In the genomic region with DNA sequence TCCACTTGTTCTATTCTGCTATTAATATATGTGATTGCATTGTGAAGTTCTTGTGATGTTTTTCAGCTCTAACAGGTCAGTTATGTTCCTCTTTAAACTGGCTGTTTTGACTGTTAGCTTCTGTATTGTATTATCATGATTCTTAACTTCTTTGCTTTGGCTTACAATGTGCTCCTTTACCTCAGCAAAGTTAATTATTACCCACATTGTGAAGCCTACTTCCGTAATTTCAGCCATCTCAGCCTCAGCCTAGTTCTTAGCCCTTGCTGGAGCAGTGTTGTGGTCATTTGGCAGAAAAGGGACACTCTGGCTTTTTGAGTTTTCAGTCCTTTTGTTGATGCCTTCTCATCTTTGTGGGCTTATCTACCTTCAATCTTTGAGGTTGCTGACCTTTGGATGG, we compare ENCODE assay signal across 17 cellular contexts.
DNase-seq lines count a peak whose midpoint lies in the region; ATAC-seq and TF ChIP-seq lines count a peak whose summit lies in the region.
"Had no signal": no experiment of that assay in that cellular context is flagged by ENCODE, and none has a peak within 500 bp of the region (broad histone marks: within the 10 kb centered on the region; RNA-seq: fewer than 3 reads in every experiment).

No MANE protein-coding gene starts in this region.

- no peak overlapping the region for H3K27ac ChIP-seq in CD4-positive, alpha-beta T cell (ENCODE audit: low read depth, low read length)
- H3K27ac ChIP-seq in caudate nucleus (ENCODE audit: low read depth, low read length): no peak overlapping the region

- peak; percentile 8 for DNase-seq in kidney tubule cell (ENCODE audit: low spot score)
- DNase-seq in CD4-positive, alpha-beta T cell: no peak
- DNase-seq in activated effector memory CD4-positive, alpha-beta T cell treated with anti-CD3 and anti-CD28 coated beads, Interleukin-2, amount 50 U/mL, for 16 hours: no peak
- DNase-seq in caudate nucleus (lab: John Stamatoyannopoulos, UW): no peak
- DNase-seq: activated CD4-positive, alpha-beta T cell treated with anti-CD3 and anti-CD28 coated beads for 4 hours; activated naive CD4-positive, alpha-beta T cell; EL; NCI-H2081 treated with DMSO at 0.1 percent for 48 hours; NCI-H748 treated with DMSO at 0.1 percent for 48 hours; stimulated activated CD4-positive, alpha-beta T cell treated with anti-CD3 and anti-CD28 coated beads, Interleukin-2, amount 100 ng/mL, for 24 hours had no signal

- peaks cover 18% of the 10 kb centered on the region for H3K9me3 Mint-ChIP-seq in CD4-positive, alpha-beta T cell

- H3K36me3 Mint-ChIP-seq in CD4-positive, alpha-beta T cell (ENCODE audit: low read depth): no peaks in the 10 kb centered on the region

- POLR2A ChIA-PET in CD4-positive, alpha-beta T cell (lab: Charles Lee): no interaction called here

- no peaks in the 10 kb centered on the region for H3K4me1 Mint-ChIP-seq in CD4-positive, alpha-beta T cell (ENCODE audit: low read depth)

- intact Hi-C loops in CD4-positive, alpha-beta T cell (cut with DNase I, micrococcal nuclease): no loop called here

- CTCF ChIA-PET in CD4-positive, alpha-beta T cell (lab: Charles Lee): no interaction called here

- H3K4me3 Mint-ChIP-seq in CD4-positive, alpha-beta T cell: no peak overlapping the region

- H3K27ac Mint-ChIP-seq in CD4-positive, alpha-beta T cell: no peak overlapping the region
- H3K27ac Mint-ChIP-seq: IgD-negative memory B cell had no signal

- ATAC-seq in GM18870 (IDR thresholded peaks at IDR 0.05; ENCODE audit: unreplicated experiment) (peak; percentile 93), GM21447 (IDR thresholded peaks at IDR 0.05; ENCODE audit: unreplicated experiment) (peak; percentile 81), HG03135 (IDR thresholded peaks at IDR 0.05; ENCODE audit: unreplicated experiment) (peak; percentile 87), HG02885 (IDR thresholded peaks at IDR 0.05; ENCODE audit: poor library complexity, unreplicated experiment) (no peak)
- no peak for ATAC-seq in CD4-positive, alpha-beta T cell (ENCODE audit: poor library complexity)
- ATAC-seq: sciatic nerve, SK-N-SH treated with all-trans-retinoic acid at 6 μM for 48 hours had no signal

- H3K27me3 Mint-ChIP-seq in CD4-positive, alpha-beta T cell: no peaks in the 10 kb centered on the region
- H3K27me3 Mint-ChIP-seq: IgD-negative memory B cell had no signal

- TF ChIP-seq CTCF in CD4-positive, alpha-beta T cell (IDR thresholded peaks at IDR 0.05): no peak

- H3K27me3 ChIP-seq in CD4-positive, alpha-beta T cell (ENCODE audit: control insufficient read depth, insufficient read depth, low read length): no peaks in the 10 kb centered on the region

- no peaks in the 10 kb centered on the region for H3K9me3 ChIP-seq in CD4-positive, alpha-beta T cell (ENCODE audit: control insufficient read depth, low read length)

Comparison
In these comparisons a context has a peak if more than half of its experiments do, and no peak if none do; other contexts are left out.
1. ATAC-seq: peak in GM18870 (single experiment), GM21447 (single experiment) and HG03135 (single experiment); none in HG02885 (single experiment) and CD4-positive, alpha-beta T cell (single experiment).